In the genomic region with DNA sequence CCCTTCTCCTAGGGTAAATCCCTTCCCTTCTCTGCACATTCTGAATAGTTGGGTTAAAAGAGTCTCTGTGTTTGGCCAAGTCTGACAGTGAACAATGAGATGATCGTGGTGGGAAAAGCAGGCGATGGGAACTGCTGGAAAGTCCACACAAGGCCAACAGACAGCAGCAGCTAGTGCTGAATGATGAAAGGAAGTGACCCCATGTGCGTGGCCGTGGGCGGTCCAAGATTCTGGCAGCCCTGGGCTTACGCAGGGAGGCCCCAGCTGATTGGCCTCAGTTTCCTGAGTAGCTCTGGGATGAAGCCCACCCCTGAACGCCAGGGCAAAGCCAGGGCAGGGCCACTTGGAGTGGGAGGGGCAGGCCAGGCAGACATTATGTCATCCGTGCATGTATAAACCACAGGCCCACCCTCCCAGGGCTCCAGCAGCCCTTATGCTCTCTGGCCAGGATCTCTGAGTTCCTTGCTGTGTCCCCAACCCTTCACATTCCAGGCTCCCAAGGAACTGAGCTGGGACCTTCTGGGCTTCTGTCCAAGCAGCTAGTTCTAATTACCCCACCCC, we compare ENCODE assay signal across 1 cellular context.
TF ChIP-seq lines count a peak whose summit lies in the region.

No MANE protein-coding gene starts in this region.

TF ChIP-seq in WTC11, 78 proteins besides CTCF, POLR2A, EP300 and RAD21 (continued from another document):
- TF ChIP-seq, protein P1, sequence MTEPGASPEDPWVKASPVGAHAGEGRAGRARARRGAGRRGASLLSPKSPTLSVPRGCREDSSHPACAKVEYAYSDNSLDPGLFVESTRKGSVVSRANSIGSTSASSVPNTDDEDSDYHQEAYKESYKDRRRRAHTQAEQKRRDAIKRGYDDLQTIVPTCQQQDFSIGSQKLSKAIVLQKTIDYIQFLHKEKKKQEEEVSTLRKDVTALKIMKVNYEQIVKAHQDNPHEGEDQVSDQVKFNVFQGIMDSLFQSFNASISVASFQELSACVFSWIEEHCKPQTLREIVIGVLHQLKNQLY (CRISPR knock-in tag; IDR thresholded peaks at IDR 0.05), result no peak
- TF ChIP-seq, protein P2, sequence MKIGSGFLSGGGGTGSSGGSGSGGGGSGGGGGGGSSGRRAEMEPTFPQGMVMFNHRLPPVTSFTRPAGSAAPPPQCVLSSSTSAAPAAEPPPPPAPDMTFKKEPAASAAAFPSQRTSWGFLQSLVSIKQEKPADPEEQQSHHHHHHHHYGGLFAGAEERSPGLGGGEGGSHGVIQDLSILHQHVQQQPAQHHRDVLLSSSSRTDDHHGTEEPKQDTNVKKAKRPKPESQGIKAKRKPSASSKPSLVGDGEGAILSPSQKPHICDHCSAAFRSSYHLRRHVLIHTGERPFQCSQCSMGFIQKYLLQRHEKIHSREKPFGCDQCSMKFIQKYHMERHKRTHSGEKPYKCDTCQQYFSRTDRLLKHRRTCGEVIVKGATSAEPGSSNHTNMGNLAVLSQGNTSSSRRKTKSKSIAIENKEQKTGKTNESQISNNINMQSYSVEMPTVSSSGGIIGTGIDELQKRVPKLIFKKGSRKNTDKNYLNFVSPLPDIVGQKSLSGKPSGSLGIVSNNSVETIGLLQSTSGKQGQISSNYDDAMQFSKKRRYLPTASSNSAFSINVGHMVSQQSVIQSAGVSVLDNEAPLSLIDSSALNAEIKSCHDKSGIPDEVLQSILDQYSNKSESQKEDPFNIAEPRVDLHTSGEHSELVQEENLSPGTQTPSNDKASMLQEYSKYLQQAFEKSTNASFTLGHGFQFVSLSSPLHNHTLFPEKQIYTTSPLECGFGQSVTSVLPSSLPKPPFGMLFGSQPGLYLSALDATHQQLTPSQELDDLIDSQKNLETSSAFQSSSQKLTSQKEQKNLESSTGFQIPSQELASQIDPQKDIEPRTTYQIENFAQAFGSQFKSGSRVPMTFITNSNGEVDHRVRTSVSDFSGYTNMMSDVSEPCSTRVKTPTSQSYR (CRISPR knock-in tag; IDR thresholded peaks at IDR 0.05), result no peak
